In genomic region chr10:44960098-44960480, GRCh38 we compare ENCODE assay signal across 9 cellular contexts. TPM values are rescaled to one million over a fixed set of nuclear protein-coding genes. Genes with fewer than 3 reads are reported as not detected.
DNase-seq lines count a peak whose midpoint lies in the region; ATAC-seq and TF ChIP-seq lines count a peak whose summit lies in the region.
"Had no signal": no experiment of that assay in that cellular context is flagged by ENCODE, and none has a peak within 500 bp of the region (broad histone marks: within the 10 kb centered on the region; RNA-seq: fewer than 3 reads in every experiment).

No MANE protein-coding gene starts in this region.

- peak; percentile 14 for ATAC-seq in GM23338
- ATAC-seq in T-cell (replicated peaks in 1 of 4) = no peak
- ATAC-seq in HG03520 (IDR thresholded peaks at IDR 0.05; ENCODE audit: unreplicated experiment) = no peak
- ATAC-seq in HG03175 (IDR thresholded peaks at IDR 0.05; ENCODE audit: unreplicated experiment) = no peak
- no peak for ATAC-seq in HG03196 (IDR thresholded peaks at IDR 0.05; ENCODE audit: unreplicated experiment)

- H4K20me1 ChIP-seq in GM23338 (replicated peaks; ENCODE audit: insufficient read depth) = no peaks in the 10 kb centered on the region

- no peaks in the 10 kb centered on the region; the same call in 2 of the 3 replicates for H3K9me3 Mint-ChIP-seq in GM23338
- peaks cover 0 to 3% (median 2%) of the 10 kb centered on the region in 3 donors for H3K9me3 Mint-ChIP-seq in T-cell
- peaks cover 55% of the 10 kb centered on the region for H3K9me3 Mint-ChIP-seq in glutamatergic neuron (ENCODE audit: unreplicated experiment)

- H3K27me3 ChIP-seq in GM23338 (ENCODE audit: insufficient read depth) = peaks cover 9% of the 10 kb centered on the region

- no peak overlapping the region for H3K27ac ChIP-seq in GM23338 (ENCODE audit: low read depth)

- H3K4me2 ChIP-seq in GM23338 = peak overlapping the region; percentile 93

- H3K4me1 Mint-ChIP-seq in GM23338 (peaks cover 63% of the 10 kb centered on the region), T-cell (peaks cover 28 to 33% (median 29%) of the 10 kb centered on the region in 3 donors), glutamatergic neuron (ENCODE audit: low read depth, unreplicated experiment) (peaks cover 57% of the 10 kb centered on the region)

- CTCF ChIA-PET in T-cell (lab: Charles Lee) = interaction anchor here in 1 of 2 donors (1.5 kb wide), 1 partner anchor 27 kb away, joined by 6 read pairs; no protein-coding TSS in a partner anchor

- POLR2A ChIA-PET in T-cell (lab: Charles Lee) = interaction anchor here in 1 of 2 donors (1.2 kb wide), 1 partner anchor 42 kb away, joined by 3 read pairs; no protein-coding TSS in a partner anchor

- H3K4me1 ChIP-seq in GM23338 (ENCODE audit: insufficient read depth) = peaks cover 57% of the 10 kb centered on the region

- peaks cover 27% of the 10 kb centered on the region for H3K27me3 Mint-ChIP-seq in GM23338 (ENCODE audit: insufficient read depth, low read depth, poor library complexity)
- peaks cover 0 to 4% of the 10 kb centered on the region in 2 donors for H3K27me3 Mint-ChIP-seq in T-cell
- peaks cover 27% of the 10 kb centered on the region for H3K27me3 Mint-ChIP-seq in glutamatergic neuron (ENCODE audit: unreplicated experiment)

- H3K4me3 ChIP-seq in GM23338 = peak overlapping the region; percentile 76
- peak overlapping the region; percentile 72 for H3K4me3 ChIP-seq in skeletal muscle cell (ENCODE audit: low read depth, low read length)

- TF ChIP-seq CTCF in GM23338 (conservative IDR thresholded peaks at IDR 0.05; ENCODE audit: low read depth in 2 of 2) (no peak), glutamatergic neuron (IDR thresholded peaks at IDR 0.05; ENCODE audit: partially characterized antibody, unreplicated experiment) (no peak)

- peak overlapping the region; percentile 87; the same call in 1 of the 2 replicates for H2AFZ ChIP-seq in GM23338

- no peaks in the 10 kb centered on the region for H3K79me2 ChIP-seq in GM23338 (replicated peaks; ENCODE audit: insufficient read depth)

- H3K27ac Mint-ChIP-seq in GM23338 (no peak overlapping the region), T-cell (no peak overlapping the region), glutamatergic neuron (ENCODE audit: unreplicated experiment) (peak overlapping the region; percentile 86)

- peak; percentile 56 for DNase-seq in GM23338 (ENCODE audit: low spot score)
- DNase-seq in T-cell = no peak
- no peak for DNase-seq in glutamatergic neuron
- no peak for DNase-seq in skeletal muscle cell (ENCODE audit: low read depth)
- no peak for DNase-seq in NCI-H187 treated with DMSO at 0.1 percent for 48 hours (lab: John Stamatoyannopoulos, UW)

- no peaks in the 10 kb centered on the region for H3K9me2 ChIP-seq in GM23338 (ENCODE audit: insufficient read depth)

- H3K36me3 Mint-ChIP-seq in GM23338 (ENCODE audit: low read depth) = peaks cover 8% of the 10 kb centered on the region; the same call in 2 of the 3 replicates
- H3K36me3 Mint-ChIP-seq in T-cell = peaks cover 12% of the 10 kb centered on the region
- H3K36me3 Mint-ChIP-seq in glutamatergic neuron (ENCODE audit: unreplicated experiment) = peaks cover 10% of the 10 kb centered on the region

- H3K4me3 Mint-ChIP-seq in GM23338 = peak overlapping the region; percentile 81
- peak overlapping the region; percentile 82 to 85 (median 83) for H3K4me3 Mint-ChIP-seq in T-cell
- peak overlapping the region; percentile 94 for H3K4me3 Mint-ChIP-seq in glutamatergic neuron (ENCODE audit: unreplicated experiment)

- peaks cover 6% of the 10 kb centered on the region; the same call in 1 of the 2 replicates for H3F3A ChIP-seq in GM23338 (replicated peaks; ENCODE audit: low read depth)

- no peaks in the 10 kb centered on the region for H3K36me3 ChIP-seq in GM23338 (ENCODE audit: insufficient read depth)

TF ChIP-seq in GM23338, 12 proteins besides CTCF, POLR2A, EP300 and RAD21 (continues in another document):
- no peak for TF ChIP-seq CREB1 (CRISPR knock-in tag; IDR thresholded peaks at IDR 0.05; ENCODE audit: low read depth)
- TF ChIP-seq JUNB (IDR thresholded peaks at IDR 0.05; ENCODE audit: unreplicated experiment) = no peak
- no peak for TF ChIP-seq STAT1 (IDR thresholded peaks at IDR 0.05; ENCODE audit: unreplicated experiment)
- no peak for TF ChIP-seq ETS1 (IDR thresholded peaks at IDR 0.05)
- no peak for TF ChIP-seq REST (IDR thresholded peaks at IDR 0.05; ENCODE audit: unreplicated experiment)
- TF ChIP-seq ZNF114 (CRISPR knock-in tag; IDR thresholded peaks at IDR 0.05) = no peak
- no peak for TF ChIP-seq EZH2 (IDR thresholded peaks at IDR 0.05; ENCODE audit: low read depth, unreplicated experiment)

RNA-seq across cellular contexts. Expression of gene RASSF4, which starts 0.5 kb away (rescaled TPM):
- 10.3 and 12.4 TPM in 2 replicates for total RNA-seq in GM23338 (2014; rRNA removed; shearing (Covaris generic))
- polyA plus RNA-seq in GM23338 (2016; fragmentation: Nextera tagmentation; extraction: Ambion mirVana) = 13.6 and 17.8 TPM in 2 replicates
- total RNA-seq in T-cell = 1 to 10 TPM in 4 of 5 donors, under 1 TPM in 1; 0.55 to 2.8 (median 1.7) TPM
- 137 TPM for total RNA-seq in glutamatergic neuron (ENCODE audit: unreplicated experiment)

RNA-seq across cellular contexts. Expression of gene DEPP1, which starts 18.5 kb away (rescaled TPM):
- 0.12 and 1.3 TPM in 2 replicates for total RNA-seq in GM23338 (2014; rRNA removed; shearing (Covaris generic))
- polyA plus RNA-seq in GM23338 (2016; fragmentation: Nextera tagmentation; extraction: Ambion mirVana) = 0.37 TPM in 2 replicates
- total RNA-seq in T-cell (under 1 TPM in 3 of 5 donors, not detected in 2; 0.30 to 0.66 (median 0.35) TPM), glutamatergic neuron (ENCODE audit: unreplicated experiment) (13.6 TPM)

RNA-seq across cellular contexts. Expression of gene ZNF22, which starts 40.6 kb away (rescaled TPM):
- total RNA-seq in GM23338 (2014; rRNA removed; shearing (Covaris generic)) = 38.7 and 40.5 TPM in 2 replicates
- 72.8 and 81.8 TPM in 2 replicates for polyA plus RNA-seq in GM23338 (2016; fragmentation: Nextera tagmentation; extraction: Ambion mirVana)
- total RNA-seq in T-cell (10 to 100 TPM; 18.4 to 27.5 (median 21.1) TPM), glutamatergic neuron (ENCODE audit: unreplicated experiment) (40.2 TPM)

RNA-seq across cellular contexts. Expression of gene TMEM72, which starts 49.0 kb away (rescaled TPM):
- total RNA-seq in GM23338 (2014; rRNA removed; shearing (Covaris generic)) = not detected in 2 replicates
- polyA plus RNA-seq in GM23338 (2016; fragmentation: Nextera tagmentation; extraction: Ambion mirVana) = not detected in 2 replicates
- total RNA-seq in T-cell (under 1 TPM in 1 of 5 donors, not detected in 4; 0.13 TPM), glutamatergic neuron (ENCODE audit: unreplicated experiment) (not detected)
- total RNA-seq: glomerular endothelial cell had no signal

Comparison
In these comparisons a context has a peak if more than half of its experiments do, and no peak if none do; other contexts are left out.
1. RNA of gene RASSF4, which starts 0.5 kb away (total RNA-seq): 137 TPM in glutamatergic neuron (single experiment); 10.3 to 12.4 TPM in GM23338 and 0.55 to 2.8 TPM in T-cell; every median in the first group is over 10 times any median in the second.
2. Peak in every context shown above with its lines, with median percentiles within 50 percentile points of each other: H3K4me3 Mint-ChIP-seq.